Comparison of ENCODE assay signal across 1 cellular context in the genomic region with DNA sequence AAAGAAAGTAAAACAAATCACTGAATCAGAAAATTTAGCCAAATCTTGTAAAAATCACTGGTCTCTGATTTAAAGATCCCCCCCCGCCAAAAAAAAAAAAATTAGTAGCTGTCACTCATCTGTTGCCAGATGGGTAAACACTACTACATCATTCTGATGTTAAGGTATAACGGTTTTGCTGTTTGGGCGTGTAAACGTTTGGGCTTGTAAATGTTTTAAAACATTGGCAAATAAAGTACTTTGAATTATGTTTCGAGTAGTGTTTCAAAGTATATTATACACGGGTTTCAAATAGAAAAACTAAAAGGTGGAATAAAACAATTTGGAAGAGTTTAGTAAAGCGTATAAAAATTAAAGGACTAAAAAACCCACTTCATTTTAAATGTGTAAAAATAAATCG.
TF ChIP-seq lines count a peak whose summit lies in the region.

No MANE protein-coding gene starts in this region.

TF ChIP-seq in WTC11, 78 proteins besides CTCF, POLR2A, EP300 and RAD21 (continued from another document):
- TF ChIP-seq, protein P1, sequence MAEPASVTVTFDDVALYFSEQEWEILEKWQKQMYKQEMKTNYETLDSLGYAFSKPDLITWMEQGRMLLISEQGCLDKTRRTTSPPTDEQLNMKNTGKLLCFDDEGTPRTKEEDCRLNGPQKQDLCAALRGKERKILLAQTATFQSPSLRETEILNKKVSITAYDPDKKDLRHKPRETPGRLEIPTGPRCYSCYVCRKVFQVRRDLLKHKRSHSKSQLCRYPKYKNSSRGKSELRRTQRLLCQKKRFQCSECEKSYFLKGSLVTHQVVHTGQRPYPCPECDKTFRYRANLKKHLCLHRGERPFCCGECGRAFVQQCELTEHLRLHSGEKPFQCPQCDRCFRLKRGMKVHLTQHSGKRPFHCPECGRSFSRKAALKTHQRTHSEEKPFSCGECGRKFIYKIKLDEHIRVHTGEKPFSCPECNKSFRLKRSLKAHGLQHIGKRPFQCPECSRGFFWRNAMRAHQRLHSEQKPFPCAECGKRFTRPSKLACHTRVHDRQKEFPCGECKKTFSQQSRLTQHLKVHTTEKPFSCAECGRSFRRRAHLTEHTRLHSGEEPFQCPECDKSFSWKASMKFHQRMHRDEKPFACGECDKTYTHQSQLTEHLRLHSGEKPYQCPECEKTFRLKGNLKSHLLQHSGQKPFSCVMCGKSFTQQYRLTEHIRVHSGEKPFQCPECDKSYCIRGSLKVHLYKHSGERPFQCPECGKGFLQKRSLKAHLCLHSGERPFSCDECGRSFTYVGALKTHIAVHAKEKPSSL (CRISPR knock-in tag; conservative IDR thresholded peaks at IDR 0.05) = no peak
- TF ChIP-seq, protein P2, sequence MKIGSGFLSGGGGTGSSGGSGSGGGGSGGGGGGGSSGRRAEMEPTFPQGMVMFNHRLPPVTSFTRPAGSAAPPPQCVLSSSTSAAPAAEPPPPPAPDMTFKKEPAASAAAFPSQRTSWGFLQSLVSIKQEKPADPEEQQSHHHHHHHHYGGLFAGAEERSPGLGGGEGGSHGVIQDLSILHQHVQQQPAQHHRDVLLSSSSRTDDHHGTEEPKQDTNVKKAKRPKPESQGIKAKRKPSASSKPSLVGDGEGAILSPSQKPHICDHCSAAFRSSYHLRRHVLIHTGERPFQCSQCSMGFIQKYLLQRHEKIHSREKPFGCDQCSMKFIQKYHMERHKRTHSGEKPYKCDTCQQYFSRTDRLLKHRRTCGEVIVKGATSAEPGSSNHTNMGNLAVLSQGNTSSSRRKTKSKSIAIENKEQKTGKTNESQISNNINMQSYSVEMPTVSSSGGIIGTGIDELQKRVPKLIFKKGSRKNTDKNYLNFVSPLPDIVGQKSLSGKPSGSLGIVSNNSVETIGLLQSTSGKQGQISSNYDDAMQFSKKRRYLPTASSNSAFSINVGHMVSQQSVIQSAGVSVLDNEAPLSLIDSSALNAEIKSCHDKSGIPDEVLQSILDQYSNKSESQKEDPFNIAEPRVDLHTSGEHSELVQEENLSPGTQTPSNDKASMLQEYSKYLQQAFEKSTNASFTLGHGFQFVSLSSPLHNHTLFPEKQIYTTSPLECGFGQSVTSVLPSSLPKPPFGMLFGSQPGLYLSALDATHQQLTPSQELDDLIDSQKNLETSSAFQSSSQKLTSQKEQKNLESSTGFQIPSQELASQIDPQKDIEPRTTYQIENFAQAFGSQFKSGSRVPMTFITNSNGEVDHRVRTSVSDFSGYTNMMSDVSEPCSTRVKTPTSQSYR (CRISPR knock-in tag; IDR thresholded peaks at IDR 0.05) = no peak
- TF ChIP-seq MXD4 (CRISPR knock-in tag; IDR thresholded peaks at IDR 0.05; ENCODE audit: borderline replicate concordance) = no peak
- TF ChIP-seq TEAD1 (CRISPR knock-in tag; IDR thresholded peaks at IDR 0.05) = no peak
- TF ChIP-seq, protein P3, sequence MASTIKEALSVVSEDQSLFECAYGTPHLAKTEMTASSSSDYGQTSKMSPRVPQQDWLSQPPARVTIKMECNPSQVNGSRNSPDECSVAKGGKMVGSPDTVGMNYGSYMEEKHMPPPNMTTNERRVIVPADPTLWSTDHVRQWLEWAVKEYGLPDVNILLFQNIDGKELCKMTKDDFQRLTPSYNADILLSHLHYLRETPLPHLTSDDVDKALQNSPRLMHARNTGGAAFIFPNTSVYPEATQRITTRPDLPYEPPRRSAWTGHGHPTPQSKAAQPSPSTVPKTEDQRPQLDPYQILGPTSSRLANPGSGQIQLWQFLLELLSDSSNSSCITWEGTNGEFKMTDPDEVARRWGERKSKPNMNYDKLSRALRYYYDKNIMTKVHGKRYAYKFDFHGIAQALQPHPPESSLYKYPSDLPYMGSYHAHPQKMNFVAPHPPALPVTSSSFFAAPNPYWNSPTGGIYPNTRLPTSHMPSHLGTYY (CRISPR knock-in tag; IDR thresholded peaks at IDR 0.05) = no peak
- TF ChIP-seq, protein P4, sequence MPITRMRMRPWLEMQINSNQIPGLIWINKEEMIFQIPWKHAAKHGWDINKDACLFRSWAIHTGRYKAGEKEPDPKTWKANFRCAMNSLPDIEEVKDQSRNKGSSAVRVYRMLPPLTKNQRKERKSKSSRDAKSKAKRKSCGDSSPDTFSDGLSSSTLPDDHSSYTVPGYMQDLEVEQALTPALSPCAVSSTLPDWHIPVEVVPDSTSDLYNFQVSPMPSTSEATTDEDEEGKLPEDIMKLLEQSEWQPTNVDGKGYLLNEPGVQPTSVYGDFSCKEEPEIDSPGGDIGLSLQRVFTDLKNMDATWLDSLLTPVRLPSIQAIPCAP (CRISPR knock-in tag; IDR thresholded peaks at IDR 0.05) = no peak
- TF ChIP-seq FOXJ3 (CRISPR knock-in tag; IDR thresholded peaks at IDR 0.05; ENCODE audit: borderline replicate concordance) = no peak
- TF ChIP-seq, protein P5, sequence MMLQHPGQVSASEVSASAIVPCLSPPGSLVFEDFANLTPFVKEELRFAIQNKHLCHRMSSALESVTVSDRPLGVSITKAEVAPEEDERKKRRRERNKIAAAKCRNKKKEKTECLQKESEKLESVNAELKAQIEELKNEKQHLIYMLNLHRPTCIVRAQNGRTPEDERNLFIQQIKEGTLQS (CRISPR knock-in tag; conservative IDR thresholded peaks at IDR 0.05) = no peak
- TF ChIP-seq TEAD4 (CRISPR knock-in tag; IDR thresholded peaks at IDR 0.05) = no peak
- TF ChIP-seq, protein P6, sequence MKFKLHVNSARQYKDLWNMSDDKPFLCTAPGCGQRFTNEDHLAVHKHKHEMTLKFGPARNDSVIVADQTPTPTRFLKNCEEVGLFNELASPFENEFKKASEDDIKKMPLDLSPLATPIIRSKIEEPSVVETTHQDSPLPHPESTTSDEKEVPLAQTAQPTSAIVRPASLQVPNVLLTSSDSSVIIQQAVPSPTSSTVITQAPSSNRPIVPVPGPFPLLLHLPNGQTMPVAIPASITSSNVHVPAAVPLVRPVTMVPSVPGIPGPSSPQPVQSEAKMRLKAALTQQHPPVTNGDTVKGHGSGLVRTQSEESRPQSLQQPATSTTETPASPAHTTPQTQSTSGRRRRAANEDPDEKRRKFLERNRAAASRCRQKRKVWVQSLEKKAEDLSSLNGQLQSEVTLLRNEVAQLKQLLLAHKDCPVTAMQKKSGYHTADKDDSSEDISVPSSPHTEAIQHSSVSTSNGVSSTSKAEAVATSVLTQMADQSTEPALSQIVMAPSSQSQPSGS (CRISPR knock-in tag; IDR thresholded peaks at IDR 0.05; ENCODE audit: borderline replicate concordance, low read depth) = no peak
- TF ChIP-seq, protein P7, sequence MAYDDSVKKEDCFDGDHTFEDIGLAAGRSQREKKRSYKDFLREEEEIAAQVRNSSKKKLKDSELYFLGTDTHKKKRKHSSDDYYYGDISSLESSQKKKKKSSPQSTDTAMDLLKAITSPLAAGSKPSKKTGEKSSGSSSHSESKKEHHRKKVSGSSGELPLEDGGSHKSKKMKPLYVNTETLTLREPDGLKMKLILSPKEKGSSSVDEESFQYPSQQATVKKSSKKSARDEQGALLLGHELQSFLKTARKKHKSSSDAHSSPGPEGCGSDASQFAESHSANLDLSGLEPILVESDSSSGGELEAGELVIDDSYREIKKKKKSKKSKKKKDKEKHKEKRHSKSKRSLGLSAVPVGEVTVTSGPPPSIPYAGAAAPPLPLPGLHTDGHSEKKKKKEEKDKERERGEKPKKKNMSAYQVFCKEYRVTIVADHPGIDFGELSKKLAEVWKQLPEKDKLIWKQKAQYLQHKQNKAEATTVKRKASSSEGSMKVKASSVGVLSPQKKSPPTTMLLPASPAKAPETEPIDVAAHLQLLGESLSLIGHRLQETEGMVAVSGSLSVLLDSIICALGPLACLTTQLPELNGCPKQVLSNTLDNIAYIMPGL (CRISPR knock-in tag; IDR thresholded peaks at IDR 0.05) = no peak
- TF ChIP-seq IRF2 (CRISPR knock-in tag; IDR thresholded peaks at IDR 0.05; ENCODE audit: borderline replicate concordance, low read depth) = no peak
- TF ChIP-seq ZNF121 (CRISPR knock-in tag; IDR thresholded peaks at IDR 0.05) = no peak
